1 cellular context compared by ENCODE assay signal in the genomic region with DNA sequence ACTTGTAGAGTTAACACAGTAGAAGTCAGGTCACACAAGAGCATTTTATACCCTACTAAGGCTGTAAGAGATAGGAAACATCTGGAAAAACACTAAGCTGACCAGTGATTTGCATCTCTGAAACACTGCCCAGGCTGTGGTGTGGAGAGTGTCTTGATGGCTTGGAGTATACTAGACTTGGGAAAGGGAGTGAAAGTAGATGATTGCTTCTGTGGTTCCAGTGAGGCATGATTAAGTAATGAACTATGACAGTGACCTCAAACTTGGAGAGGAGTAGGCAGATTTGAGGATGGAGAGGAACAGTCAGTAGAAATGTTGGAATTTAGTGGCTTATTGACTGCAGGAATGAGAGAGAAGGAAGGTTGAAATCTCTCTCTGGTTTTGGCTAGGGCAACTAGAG.
TF ChIP-seq lines count a peak whose summit lies in the region.

No MANE protein-coding gene starts in this region.

TF ChIP-seq in IMR-90, 13 proteins besides CTCF, POLR2A, EP300 and RAD21:
- TF ChIP-seq, protein P1, sequence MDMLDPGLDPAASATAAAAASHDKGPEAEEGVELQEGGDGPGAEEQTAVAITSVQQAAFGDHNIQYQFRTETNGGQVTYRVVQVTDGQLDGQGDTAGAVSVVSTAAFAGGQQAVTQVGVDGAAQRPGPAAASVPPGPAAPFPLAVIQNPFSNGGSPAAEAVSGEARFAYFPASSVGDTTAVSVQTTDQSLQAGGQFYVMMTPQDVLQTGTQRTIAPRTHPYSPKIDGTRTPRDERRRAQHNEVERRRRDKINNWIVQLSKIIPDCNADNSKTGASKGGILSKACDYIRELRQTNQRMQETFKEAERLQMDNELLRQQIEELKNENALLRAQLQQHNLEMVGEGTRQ (IDR thresholded peaks at IDR 0.05; ENCODE audit: low read depth, low read length): no peak
- no peak for TF ChIP-seq MAZ (IDR thresholded peaks at IDR 0.05; ENCODE audit: borderline replicate concordance, low read depth, low read length)
- TF ChIP-seq MXI1 (IDR thresholded peaks at IDR 0.05; ENCODE audit: borderline replicate concordance, low read depth, low read length): no peak
- TF ChIP-seq MAFK (IDR thresholded peaks at IDR 0.05; ENCODE audit: low read depth, low read length): no peak
- no peak for TF ChIP-seq BHLHE40 (IDR thresholded peaks at IDR 0.05; ENCODE audit: low read depth, low read length)
- no peak for TF ChIP-seq CEBPB (IDR thresholded peaks at IDR 0.05; ENCODE audit: low read depth, low read length)
- TF ChIP-seq RFX5 (IDR thresholded peaks at IDR 0.05; ENCODE audit: low read depth, low read length): no peak
- no peak for TF ChIP-seq SMC3 (IDR thresholded peaks at IDR 0.05; ENCODE audit: low read depth, low read length)
- no peak for TF ChIP-seq FOS (IDR thresholded peaks at IDR 0.05; ENCODE audit: low read depth, low read length)
- no peak for TF ChIP-seq CHD1 (IDR thresholded peaks at IDR 0.05; ENCODE audit: low read depth, low read length)
- TF ChIP-seq RCOR1 (IDR thresholded peaks at IDR 0.05; ENCODE audit: insufficient replicate concordance, low read length): no peak
- TF ChIP-seq, protein P2, sequence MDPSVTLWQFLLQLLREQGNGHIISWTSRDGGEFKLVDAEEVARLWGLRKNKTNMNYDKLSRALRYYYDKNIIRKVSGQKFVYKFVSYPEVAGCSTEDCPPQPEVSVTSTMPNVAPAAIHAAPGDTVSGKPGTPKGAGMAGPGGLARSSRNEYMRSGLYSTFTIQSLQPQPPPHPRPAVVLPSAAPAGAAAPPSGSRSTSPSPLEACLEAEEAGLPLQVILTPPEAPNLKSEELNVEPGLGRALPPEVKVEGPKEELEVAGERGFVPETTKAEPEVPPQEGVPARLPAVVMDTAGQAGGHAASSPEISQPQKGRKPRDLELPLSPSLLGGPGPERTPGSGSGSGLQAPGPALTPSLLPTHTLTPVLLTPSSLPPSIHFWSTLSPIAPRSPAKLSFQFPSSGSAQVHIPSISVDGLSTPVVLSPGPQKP (IDR thresholded peaks at IDR 0.05; ENCODE audit: borderline replicate concordance, low read depth, low read length): no peak
- no peak for TF ChIP-seq NFE2L2 (IDR thresholded peaks at IDR 0.05; ENCODE audit: low read depth, low read length)
